17 cellular contexts compared by ENCODE assay signal in genomic region chr10:131670341-131670740, GRCh38.
DNase-seq lines count a peak whose midpoint lies in the region; ATAC-seq, FAIRE-seq and TF ChIP-seq lines count a peak whose summit lies in the region.
"Had no signal": no experiment of that assay in that cellular context is flagged by ENCODE, and none has a peak within 500 bp of the region (broad histone marks: within the 10 kb centered on the region; RNA-seq: fewer than 3 reads in every experiment).

No MANE protein-coding gene starts in this region.

- intact Hi-C loops in kidney (cut with DNase I) = no loop called here
- intact Hi-C loops in sigmoid colon (cut with DNase I) = no loop called here

- no peak overlapping the region for H3K14ac ChIP-seq in H9 (ENCODE audit: insufficient read depth, low read length)

- H3K9me3 ChIP-seq in H9 (ENCODE audit: control insufficient read depth, low read depth, low read length) (no peaks in the 10 kb centered on the region), kidney (ENCODE audit: control insufficient read depth in 1 of 2, low read length in 2 of 2) (peaks cover 0 to 12% of the 10 kb centered on the region in 2 donors), sigmoid colon (no peaks in the 10 kb centered on the region)
- H3K9me3 ChIP-seq: HAP-1 had no signal

- no peak for TF ChIP-seq POLR2A in sigmoid colon (IDR thresholded peaks at IDR 0.05)

- H3K4me1 ChIP-seq in H9 (ENCODE audit: insufficient read depth, low read length) = no peaks in the 10 kb centered on the region
- H3K4me1 ChIP-seq in kidney (ENCODE audit: control insufficient read depth in 1 of 2, insufficient read depth in 1 of 2, low read depth in 1 of 2, low read length in 2 of 2) = no peaks in the 10 kb centered on the region
- H3K4me1 ChIP-seq in sigmoid colon = no peaks in the 10 kb centered on the region
- H3K4me1 ChIP-seq: Caco-2, HAP-1 had no signal

- no peak overlapping the region for H4K91ac ChIP-seq in H9 (ENCODE audit: insufficient read length, low read depth, low read length)

- no peaks in the 10 kb centered on the region for H4K20me1 ChIP-seq in H9 (ENCODE audit: control insufficient read depth, insufficient read depth, insufficient read length)
- H4K20me1 ChIP-seq: BLaER1 had no signal

- no peak for FAIRE-seq in kidney (lab: Jason Lieb, UNC)
- FAIRE-seq: HepG2, HTR-8/SVneo had no signal

- peak; percentile 36; the same call in 1 of the 3 replicates for TF ChIP-seq CTCF in H9 (conservative IDR thresholded peaks at IDR 0.05)
- no peak for TF ChIP-seq CTCF in WTC11 (IDR thresholded peaks at IDR 0.05)
- TF ChIP-seq CTCF in kidney (IDR thresholded peaks at IDR 0.05; ENCODE audit: borderline replicate concordance, extremely low read depth, insufficient read depth) = no peak
- TF ChIP-seq CTCF in sigmoid colon (IDR thresholded peaks at IDR 0.05) = no peak

- POLR2A ChIA-PET in WTC11 (lab: Charles Lee) = interaction anchor here (0.7 kb wide), 1 partner anchor 9 kb away, joined by 3 read pairs; no protein-coding TSS in a partner anchor

- H3K9ac ChIP-seq in H9 (ENCODE audit: extremely low read depth, insufficient read length, low read length) (no peak overlapping the region), kidney (ENCODE audit: low read length in 2 of 2) (no peak overlapping the region)
- H3K9ac ChIP-seq: BLaER1 had no signal

- H3K23me2 ChIP-seq in H9 (ENCODE audit: insufficient read length, low read depth, low read length, poor library complexity, severe bottlenecking) = no peaks in the 10 kb centered on the region

- H4K8ac ChIP-seq in H9 (replicated peaks; ENCODE audit: insufficient read length, low read depth, low read length) = no peak overlapping the region

- H3K79me1 ChIP-seq in H9 (ENCODE audit: insufficient read depth, low read depth, low read length, poor library complexity, severe bottlenecking) = no peaks in the 10 kb centered on the region

- H3K36me3 ChIP-seq in kidney (ENCODE audit: control insufficient read depth in 1 of 2, insufficient read depth in 2 of 2, low read length in 2 of 2) (no peaks in the 10 kb centered on the region), sigmoid colon (no peaks in the 10 kb centered on the region)
- H3K36me3 ChIP-seq: BLaER1, HAP-1 had no signal

- no peak for TF ChIP-seq EP300 in sigmoid colon (IDR thresholded peaks at IDR 0.05)

- no peak overlapping the region for H3K4ac ChIP-seq in H9 (ENCODE audit: low read depth, low read length)

- H3T11ph ChIP-seq in H9 (ENCODE audit: low read length) = no peak overlapping the region

- CTCF ChIA-PET in WTC11 (lab: Charles Lee) = interaction anchor here (0.6 to 2.1 kb wide), 12 partner anchors 15 to 216 kb away, joined by 3 to 10 read pairs (median 4); no protein-coding TSS in a partner anchor

- H3K4me3 Mint-ChIP-seq in H9 (no peak overlapping the region), WTC11 (no peak overlapping the region)
- H3K4me3 Mint-ChIP-seq: CD8-positive, alpha-beta memory T cell had no signal

- no peak overlapping the region for H2BK5ac ChIP-seq in H9 (ENCODE audit: insufficient read length, low read length)

- peak; percentile 93 for ATAC-seq in WTC11
- ATAC-seq in esophagus mucosa = no peak
- ATAC-seq: HepG2 had no signal

- no peak overlapping the region for H2BK12ac ChIP-seq in H9 (ENCODE audit: insufficient read length, low read depth, low read length)

- no peak overlapping the region for H2BK20ac ChIP-seq in H9 (ENCODE audit: low read depth, low read length, poor library complexity, severe bottlenecking)

- no CpG with 5 or more reads among the region's 5 CpGs for WGBS in H9 (ENCODE audit: extremely low coverage, insufficient read length, low lambda C conversion rate)
- 59 to 69% methylated on average over 5 of the region's 5 CpGs for WGBS in sigmoid colon, 2 donors

- no peak overlapping the region for H2BK120ac ChIP-seq in H9 (ENCODE audit: low read depth, low read length, poor library complexity, severe bottlenecking)

- H3K36me3 Mint-ChIP-seq in H9 (ENCODE audit: insufficient read depth in 1 of 3, low read depth in 3 of 3) (peaks cover 2 to 18% (median 9%) of the 10 kb centered on the region in 3 experiments; a peak in 5 of 7 replicates), WTC11 (peaks cover 15% of the 10 kb centered on the region)
- H3K36me3 Mint-ChIP-seq: CD8-positive, alpha-beta memory T cell had no signal

- H3K9me3 Mint-ChIP-seq in H9 (peaks cover 17 to 18% of the 10 kb centered on the region in 2 experiments), WTC11 (peaks cover 35% of the 10 kb centered on the region)

- no peak overlapping the region for H3K23ac ChIP-seq in H9 (ENCODE audit: insufficient read length, low read depth, low read length)

- H3K79me2 ChIP-seq in H9 (ENCODE audit: insufficient read depth, low read length) = no peaks in the 10 kb centered on the region

- no peak overlapping the region for H3K4me2 ChIP-seq in H9 (ENCODE audit: insufficient read depth, insufficient read length, low read length)
- H3K4me2 ChIP-seq: BLaER1 had no signal

- H3K27me3 ChIP-seq in H9 (ENCODE audit: insufficient read depth, low read length) (no peaks in the 10 kb centered on the region), sigmoid colon (no peaks in the 10 kb centered on the region)
- H3K27me3 ChIP-seq: BLaER1 had no signal

- H3K27ac ChIP-seq in H9 (ENCODE audit: insufficient read length, low read depth, low read length) = no peak overlapping the region
- H3K27ac ChIP-seq in kidney (ENCODE audit: low read depth in 2 of 2, low read length in 2 of 2) = no peak overlapping the region
- H3K27ac ChIP-seq in sigmoid colon = no peak overlapping the region
- H3K27ac ChIP-seq: BLaER1 had no signal

- H2BK15ac ChIP-seq in H9 (ENCODE audit: low read depth, low read length) = no peak overlapping the region

- H3K4me3 ChIP-seq in kidney (ENCODE audit: low read length in 2 of 2) = no peak overlapping the region
- no peak overlapping the region for H3K4me3 ChIP-seq in sigmoid colon
- H3K4me3 ChIP-seq: BLaER1, HAP-1 had no signal

- no peak overlapping the region for H2AK5ac ChIP-seq in H9 (ENCODE audit: insufficient read length, low read length)

- no peak overlapping the region for H4K5ac ChIP-seq in H9 (ENCODE audit: insufficient read length, low read depth, low read length)

- H3K4me1 Mint-ChIP-seq in H9 (peaks cover 5% of the 10 kb centered on the region in 2 experiments; a peak in 3 of 4 replicates), WTC11 (peaks cover 9% of the 10 kb centered on the region)
- H3K4me1 Mint-ChIP-seq: CD8-positive, alpha-beta memory T cell had no signal

- no peak overlapping the region for H2AFZ ChIP-seq in H9 (ENCODE audit: low read length)

- no peak overlapping the region for H3K56ac ChIP-seq in H9 (ENCODE audit: insufficient read length, low read depth, low read length)

- H3K27ac Mint-ChIP-seq in H9 = no peak overlapping the region
- no peak overlapping the region for H3K27ac Mint-ChIP-seq in WTC11

- no peak overlapping the region for H3K18ac ChIP-seq in H9 (ENCODE audit: insufficient read length, low read depth, low read length)

- H3K27me3 Mint-ChIP-seq in H9 (ENCODE audit: low read depth) (peaks cover 11% of the 10 kb centered on the region; the same call in 1 of the 2 replicates), WTC11 (ENCODE audit: low read depth) (peaks cover 9% of the 10 kb centered on the region)

- DNase-seq in H9 (no peak), WTC11 (ENCODE audit: low spot score) (no peak), kidney (peak; percentile 29), sigmoid colon (peak; percentile 9), D341Med (ENCODE audit: low spot score) (no peak), NCI-H345 treated with DMSO at 0.1 percent for 48 hours (lab: John Stamatoyannopoulos, UW; ENCODE audit: unreplicated experiment) (no peak)
- DNase-seq: 8988T; AML-193; Caco-2; CD8-positive, alpha-beta memory T cell; DMS53; GF-D8 had no signal

TF ChIP-seq in WTC11, 78 proteins besides CTCF, POLR2A, EP300 and RAD21 (continues in another document):
- TF ChIP-seq ZNF425 (CRISPR knock-in tag; conservative IDR thresholded peaks at IDR 0.05) (no peak), SP1 (CRISPR knock-in tag; conservative IDR thresholded peaks at IDR 0.05) (no peak), E2F5 (CRISPR knock-in tag; IDR thresholded peaks at IDR 0.05) (no peak), TEAD1 (CRISPR knock-in tag; IDR thresholded peaks at IDR 0.05) (no peak), CDX4 (CRISPR knock-in tag; IDR thresholded peaks at IDR 0.05; ENCODE audit: borderline replicate concordance) (no peak)

Comparison
In these comparisons a context has a peak if more than half of its experiments do, and no peak if none do; other contexts are left out.
1. DNase-seq: peak in kidney (single experiment) and sigmoid colon (single experiment); none in H9 (single experiment), WTC11 (single experiment), D341Med (single experiment) and NCI-H345 treated with DMSO at 0.1 percent for 48 hours (single experiment).